ENCODE assay signal across 10 cellular contexts in genomic region chr20:12570371-12570770, GRCh38.
DNase-seq lines count a peak whose midpoint lies in the region; ATAC-seq lines count a peak whose summit lies in the region.
"Had no signal": no experiment of that assay in that cellular context is flagged by ENCODE, and none has a peak within 500 bp of the region (broad histone marks: within the 10 kb centered on the region; RNA-seq: fewer than 3 reads in every experiment).

No MANE protein-coding gene starts in this region.

- no peak overlapping the region for H2BK5ac ChIP-seq in mesendoderm (ENCODE audit: low read length)

- H3K36me3 Mint-ChIP-seq in activated T-helper 1 cell treated with anti-CD3 and anti-CD28 coated beads, Interleukin-12 subunit alpha, Interleukin-12 subunit beta, Interleukin-2, Interleukin-4 antibody, amounts not matched to agents 30 ng/mL and 10 ng/mL and 1 ng/mL, durations not matched to agents 14 hours and 24 hours and 36 hours (ENCODE audit: low read depth) = no peaks in the 10 kb centered on the region

- H3K4me1 Mint-ChIP-seq in activated T-helper 1 cell treated with anti-CD3 and anti-CD28 coated beads, Interleukin-12 subunit alpha, Interleukin-12 subunit beta, Interleukin-2, Interleukin-4 antibody, amounts not matched to agents 30 ng/mL and 10 ng/mL and 1 ng/mL, durations not matched to agents 14 hours and 24 hours and 36 hours (ENCODE audit: low read depth) = no peaks in the 10 kb centered on the region
- H3K4me1 Mint-ChIP-seq: central memory CD8-positive, alpha-beta T cell had no signal

- DNase-seq in ELR (ENCODE audit: low read depth) (peak; percentile 7), NCI-H1694 treated with DMSO at 0.1 percent for 48 hours (lab: John Stamatoyannopoulos, UW) (peak; percentile 47), SW 1271 (lab: John Stamatoyannopoulos, UW) (peak; percentile 39 to 55), mesendoderm (peak; percentile 92), hepatic stellate cell (ENCODE audit: low spot score) (no peak), GM19240 (ENCODE audit: insufficient read length, low spot score) (no peak)
- no peak for DNase-seq in activated T-helper 1 cell treated with anti-CD3 and anti-CD28 coated beads, Interleukin-12 subunit alpha, Interleukin-12 subunit beta, Interleukin-2, Interleukin-4 antibody, amounts not matched to agents 30 ng/mL and 10 ng/mL and 1 ng/mL, durations not matched to agents 14 hours and 24 hours and 36 hours (ENCODE audit: low spot score)

- WGBS in mesendoderm (ENCODE audit: extremely low coverage, insufficient coverage, low lambda C conversion rate) = no CpG with 5 or more reads among the region's 1 CpG

- H2BK15ac ChIP-seq in mesendoderm (replicated peaks; ENCODE audit: low read depth) = no peak overlapping the region

- no peak overlapping the region for H3K23ac ChIP-seq in mesendoderm (ENCODE audit: low read length)

- no peak overlapping the region for H3K56ac ChIP-seq in mesendoderm (ENCODE audit: low read length)

- no peak overlapping the region for H3K4me2 ChIP-seq in mesendoderm (ENCODE audit: low read length)

- intact Hi-C loops in activated T-helper 1 cell treated with anti-CD3 and anti-CD28 coated beads, Interleukin-12 subunit alpha, Interleukin-12 subunit beta, Interleukin-2, Interleukin-4 antibody, amounts not matched to agents 30 ng/mL and 10 ng/mL and 1 ng/mL, durations not matched to agents 14 hours and 24 hours and 36 hours (cut with micrococcal nuclease) = no loop called here

- no peaks in the 10 kb centered on the region for H3K36me3 ChIP-seq in mesendoderm (ENCODE audit: control insufficient read depth, insufficient read depth, low read length)

- no peak overlapping the region for H3K4ac ChIP-seq in mesendoderm (ENCODE audit: low read depth, low read length)

- H3K9ac ChIP-seq in mesendoderm (ENCODE audit: low read length) = no peak overlapping the region

- no peaks in the 10 kb centered on the region for H3K79me2 ChIP-seq in mesendoderm (ENCODE audit: control insufficient read depth, insufficient read depth, low read length)

- no peaks in the 10 kb centered on the region for H3K27me3 ChIP-seq in mesendoderm (ENCODE audit: insufficient read depth, low read length, poor library complexity)

- no peak overlapping the region for H4K5ac ChIP-seq in mesendoderm (ENCODE audit: low read length)

- no peak overlapping the region for H4K8ac ChIP-seq in mesendoderm (ENCODE audit: low read depth, low read length)

- H3K18ac ChIP-seq in mesendoderm (ENCODE audit: low read length) = no peak overlapping the region

- no peak overlapping the region for H2AK5ac ChIP-seq in mesendoderm (ENCODE audit: low read length)

- H3K4me1 ChIP-seq in mesendoderm (ENCODE audit: control insufficient read depth, low read depth, low read length) = peaks cover 2% of the 10 kb centered on the region

- no peak overlapping the region for H3K4me3 ChIP-seq in mesendoderm (ENCODE audit: low read length)
- H3K4me3 ChIP-seq: GM12878 had no signal

- ATAC-seq in HG03432 (IDR thresholded peaks at IDR 0.05; ENCODE audit: unreplicated experiment) = no peak
- ATAC-seq: GM12878 had no signal

- H3K4me3 Mint-ChIP-seq in activated T-helper 1 cell treated with anti-CD3 and anti-CD28 coated beads, Interleukin-12 subunit alpha, Interleukin-12 subunit beta, Interleukin-2, Interleukin-4 antibody, amounts not matched to agents 30 ng/mL and 10 ng/mL and 1 ng/mL, durations not matched to agents 14 hours and 24 hours and 36 hours = no peak overlapping the region
- H3K4me3 Mint-ChIP-seq: central memory CD8-positive, alpha-beta T cell had no signal

- H3K9me3 Mint-ChIP-seq in activated T-helper 1 cell treated with anti-CD3 and anti-CD28 coated beads, Interleukin-12 subunit alpha, Interleukin-12 subunit beta, Interleukin-2, Interleukin-4 antibody, amounts not matched to agents 30 ng/mL and 10 ng/mL and 1 ng/mL, durations not matched to agents 14 hours and 24 hours and 36 hours = no peaks in the 10 kb centered on the region

- H3K79me1 ChIP-seq in mesendoderm (ENCODE audit: low read length) = no peaks in the 10 kb centered on the region

- H3K27me3 Mint-ChIP-seq in activated T-helper 1 cell treated with anti-CD3 and anti-CD28 coated beads, Interleukin-12 subunit alpha, Interleukin-12 subunit beta, Interleukin-2, Interleukin-4 antibody, amounts not matched to agents 30 ng/mL and 10 ng/mL and 1 ng/mL, durations not matched to agents 14 hours and 24 hours and 36 hours (ENCODE audit: insufficient read depth) = no peaks in the 10 kb centered on the region
- H3K27me3 Mint-ChIP-seq: central memory CD8-positive, alpha-beta T cell had no signal

- H3K27ac Mint-ChIP-seq in activated T-helper 1 cell treated with anti-CD3 and anti-CD28 coated beads, Interleukin-12 subunit alpha, Interleukin-12 subunit beta, Interleukin-2, Interleukin-4 antibody, amounts not matched to agents 30 ng/mL and 10 ng/mL and 1 ng/mL, durations not matched to agents 14 hours and 24 hours and 36 hours = no peak overlapping the region

- no peak overlapping the region for H2BK120ac ChIP-seq in mesendoderm (ENCODE audit: low read depth, low read length)

- H3K27ac ChIP-seq in mesendoderm (ENCODE audit: low read depth, low read length) = no peak overlapping the region

Comparison
In these comparisons a context has a peak if more than half of its experiments do, and no peak if none do; other contexts are left out.
1. DNase-seq: peak in ELR (single experiment), NCI-H1694 treated with DMSO at 0.1 percent for 48 hours (single experiment), SW 1271 (2 of 2) and mesendoderm (single experiment); none in hepatic stellate cell (single experiment), GM19240 (single experiment) and activated T-helper 1 cell treated with anti-CD3 and anti-CD28 coated beads, Interleukin-12 subunit alpha, Interleukin-12 subunit beta, Interleukin-2, Interleukin-4 antibody, amounts not matched to agents 30 ng/mL and 10 ng/mL and 1 ng/mL, durations not matched to agents 14 hours and 24 hours and 36 hours (single experiment).